9 cellular contexts compared by ENCODE assay signal in the genomic region with DNA sequence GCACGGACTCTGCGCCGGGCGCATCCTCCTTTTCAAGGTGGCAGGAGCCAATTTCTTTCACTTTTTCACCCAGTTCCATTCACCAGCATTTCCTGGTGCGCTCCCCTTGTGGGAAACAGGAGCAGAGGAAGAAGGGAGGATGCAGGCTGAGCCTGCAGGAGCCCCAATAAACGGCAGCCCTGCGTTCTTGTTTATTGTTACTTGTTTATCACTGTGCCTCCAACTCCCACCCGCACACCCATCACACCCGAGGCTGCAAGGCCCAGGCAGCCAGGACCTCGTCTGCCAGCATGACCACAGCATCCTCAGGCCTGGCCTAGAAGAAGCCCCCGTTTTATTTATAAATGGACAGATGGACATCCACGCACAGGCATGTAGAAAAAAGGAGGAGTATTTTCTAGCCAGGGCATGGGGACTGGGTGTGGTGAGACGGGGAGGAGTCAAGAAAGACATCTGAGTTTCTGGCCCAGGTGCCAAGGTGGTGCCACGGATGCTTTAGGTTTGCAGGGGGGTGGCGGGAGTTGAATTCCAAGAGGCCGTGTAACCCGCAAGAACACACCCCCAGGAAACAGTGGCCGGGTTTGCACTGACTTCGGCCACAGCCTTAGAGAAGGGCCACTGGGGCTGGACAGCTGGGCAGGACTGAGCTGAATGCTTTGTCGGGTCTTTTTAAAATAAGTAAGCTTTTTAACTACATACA. TPM values are rescaled to one million over a fixed set of nuclear protein-coding genes. Genes with fewer than 3 reads are reported as not detected.
"Had no signal": no experiment of that assay in that cellular context is flagged by ENCODE, and none has a peak within 500 bp of the region (broad histone marks: within the 10 kb centered on the region; RNA-seq: fewer than 3 reads in every experiment).

No MANE protein-coding gene starts in this region.

- DNase-seq: GM23248, GOT3, H7, HFFc6, IMR-90 had no signal

- H3K36me3 ChIP-seq: HAP-1 had no signal

- H3K9me3 ChIP-seq: HAP-1 had no signal

- H3K4me3 ChIP-seq: GM23248, HAP-1, K562 had no signal

- ATAC-seq: HCT116, K562 had no signal

- H3K4me1 ChIP-seq: HAP-1 had no signal

- H3K9ac ChIP-seq: GM23248 had no signal

- H3K27ac ChIP-seq: GM23248 had no signal

- H2AFZ ChIP-seq: GM23248 had no signal

RNA-seq across cellular contexts. Expression of a gene that starts 51.7 kb away (rescaled TPM):
- total RNA-seq: GM23248, HFFc6, HT-29, IMR-90, K562 had no signal
- polyA plus RNA-seq: GM23248, IMR-90, K562 had no signal
